22 cellular contexts compared by ENCODE assay signal in the genomic region with DNA sequence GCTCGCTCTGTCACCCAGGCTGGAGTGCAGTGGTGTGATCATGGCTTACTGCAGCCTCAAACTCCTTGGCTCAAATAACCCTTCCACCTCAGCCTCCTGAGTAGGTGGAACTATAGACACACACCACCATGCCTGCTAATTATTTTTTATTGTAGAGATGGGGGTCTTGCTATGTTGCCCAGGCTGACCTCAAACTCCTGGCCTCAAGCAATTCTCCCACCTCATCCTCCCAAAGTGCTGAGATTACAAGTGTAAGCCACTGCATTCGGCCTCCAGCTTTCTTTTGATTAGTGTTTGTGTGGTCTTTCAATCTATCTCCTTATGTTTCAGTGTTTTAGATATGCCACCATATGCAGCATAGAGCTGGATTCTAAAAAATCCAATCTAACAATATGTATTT. TPM values are rescaled to one million over a fixed set of nuclear protein-coding genes. Genes with fewer than 3 reads are reported as not detected.
"Had no signal": no experiment of that assay in that cellular context is flagged by ENCODE, and none has a peak within 500 bp of the region (broad histone marks: within the 10 kb centered on the region; RNA-seq: fewer than 3 reads in every experiment).

No MANE protein-coding gene starts in this region.

- H3K36me3 ChIP-seq: MG63, SJSA1 had no signal

- H3K4me1 ChIP-seq: SJSA1 had no signal

- H3K9me3 ChIP-seq: MG63, SJSA1 had no signal

- H3K27ac ChIP-seq: HL-60, SJSA1, SK-N-MC had no signal

- H3K4me3 ChIP-seq: MG63, SJSA1, SK-N-MC had no signal

- DNase-seq: Karpas-422, KG1, MG63, NCI-H1092, NCI-H1105 treated with DMSO at 0.1 percent for 48 hours, NCI-H1436, NCI-H187, NCI-H2029, NCI-H2081 treated with DMSO at 0.1 percent for 48 hours, NCI-H2171, NCI-H226, NCI-H446, NCI-H510A, NCI-H524 treated with DMSO at 0.1 percent for 48 hours, NCI-H69, NCI-H774, Right ventricle myocardium superior, RPMI8226, SIG-M5 had no signal

RNA-seq across cellular contexts. Expression of a gene that starts 19.9 kb away (rescaled TPM):
- total RNA-seq: SJSA1 had no signal
